In the genomic region with DNA sequence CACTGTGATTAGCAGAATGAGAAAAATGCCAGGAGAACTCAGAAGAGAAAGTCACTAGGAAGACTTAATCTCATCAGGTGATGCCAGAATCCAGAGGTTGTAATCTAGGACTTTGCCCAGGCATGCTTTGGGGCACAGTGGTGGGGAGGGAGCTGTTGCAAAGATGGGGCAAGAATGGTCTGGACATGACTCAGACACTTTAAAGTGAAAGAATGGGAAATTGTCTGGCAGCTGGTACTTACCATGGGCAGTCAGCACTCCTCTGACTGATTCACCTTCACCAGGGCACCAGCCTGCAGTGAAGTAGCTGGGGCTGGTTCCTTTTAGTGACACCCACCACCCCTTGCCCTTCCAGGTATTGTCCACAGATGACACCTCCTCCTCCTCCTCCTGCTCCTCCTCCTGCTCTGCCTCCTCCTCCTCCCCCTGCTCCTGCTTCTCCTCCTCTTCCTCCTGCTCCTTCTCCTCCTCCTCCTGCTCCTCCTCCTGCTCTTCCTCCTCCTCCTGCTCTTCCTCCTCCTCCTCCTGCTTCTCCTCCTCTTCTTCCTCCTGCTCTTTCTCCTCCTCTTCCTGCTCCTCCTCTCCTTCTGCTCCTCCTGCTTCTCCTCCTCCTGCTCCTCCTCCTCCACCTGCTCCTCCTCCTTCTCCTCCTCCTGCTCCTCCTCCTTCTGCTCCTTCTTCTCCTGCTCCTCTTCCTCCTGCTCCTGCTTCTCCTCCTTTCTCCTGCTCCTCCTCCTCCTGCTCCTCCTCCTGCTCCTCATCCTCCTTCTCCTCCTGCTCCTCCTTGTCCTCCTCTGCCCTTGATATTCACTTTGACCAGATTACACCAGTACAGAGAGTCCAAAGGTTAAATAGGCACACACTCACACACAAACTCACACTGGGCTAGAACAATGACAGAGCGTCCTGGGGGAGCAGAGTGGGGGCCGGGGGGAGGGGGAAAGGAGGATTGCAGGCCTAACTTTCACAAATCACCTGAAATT, we compare ENCODE assay signal across 1 cellular context.
TF ChIP-seq lines count a peak whose summit lies in the region.

A gene (minus strand): TSS at position 379 of the 983 bp plus-strand sequence. CDS start 8,739 bp downstream, outside the sequence.

TF ChIP-seq in HEK293, 187 proteins besides CTCF, POLR2A, EP300 and RAD21 (continued from another document and continues in another):
- TF ChIP-seq, protein P1, sequence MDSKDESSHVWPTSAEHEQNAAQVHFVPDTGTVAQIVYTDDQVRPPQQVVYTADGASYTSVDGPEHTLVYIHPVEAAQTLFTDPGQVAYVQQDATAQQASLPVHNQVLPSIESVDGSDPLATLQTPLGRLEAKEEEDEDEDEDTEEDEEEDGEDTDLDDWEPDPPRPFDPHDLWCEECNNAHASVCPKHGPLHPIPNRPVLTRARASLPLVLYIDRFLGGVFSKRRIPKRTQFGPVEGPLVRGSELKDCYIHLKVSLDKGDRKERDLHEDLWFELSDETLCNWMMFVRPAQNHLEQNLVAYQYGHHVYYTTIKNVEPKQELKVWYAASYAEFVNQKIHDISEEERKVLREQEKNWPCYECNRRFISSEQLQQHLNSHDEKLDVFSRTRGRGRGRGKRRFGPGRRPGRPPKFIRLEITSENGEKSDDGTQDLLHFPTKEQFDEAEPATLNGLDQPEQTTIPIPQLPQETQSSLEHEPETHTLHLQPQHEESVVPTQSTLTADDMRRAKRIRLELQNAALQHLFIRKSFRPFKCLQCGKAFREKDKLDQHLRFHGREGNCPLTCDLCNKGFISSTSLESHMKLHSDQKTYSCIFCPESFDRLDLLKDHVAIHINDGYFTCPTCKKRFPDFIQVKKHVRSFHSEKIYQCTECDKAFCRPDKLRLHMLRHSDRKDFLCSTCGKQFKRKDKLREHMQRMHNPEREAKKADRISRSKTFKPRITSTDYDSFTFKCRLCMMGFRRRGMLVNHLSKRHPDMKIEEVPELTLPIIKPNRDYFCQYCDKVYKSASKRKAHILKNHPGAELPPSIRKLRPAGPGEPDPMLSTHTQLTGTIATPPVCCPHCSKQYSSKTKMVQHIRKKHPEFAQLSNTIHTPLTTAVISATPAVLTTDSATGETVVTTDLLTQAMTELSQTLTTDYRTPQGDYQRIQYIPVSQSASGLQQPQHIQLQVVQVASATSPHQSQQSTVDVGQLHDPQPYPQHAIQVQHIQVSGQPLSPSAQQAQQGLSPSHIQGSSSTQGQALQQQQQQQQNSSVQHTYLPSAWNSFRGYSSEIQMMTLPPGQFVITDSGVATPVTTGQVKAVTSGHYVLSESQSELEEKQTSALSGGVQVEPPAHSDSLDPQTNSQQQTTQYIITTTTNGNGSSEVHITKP (tag by site-specific recombination; IDR thresholded peaks at IDR 0.05) = peak; percentile 59
- TF ChIP-seq RBAK (tag by site-specific recombination; IDR thresholded peaks at IDR 0.05) = no peak
- TF ChIP-seq ZNF311 (tag by site-specific recombination; IDR thresholded peaks at IDR 0.05; ENCODE audit: borderline replicate concordance) = peak; percentile 91; the same call in 1 of the 2 replicates
- TF ChIP-seq SP7 (tag by site-specific recombination; IDR thresholded peaks at IDR 0.05) = 0 out of 2 replicates have a peak, but pooled peaks have one; percentile 18
- 0 out of 2 replicates have a peak, but pooled peaks have one; percentile 36 for TF ChIP-seq IKZF3 (tag by site-specific recombination; IDR thresholded peaks at IDR 0.05)
- TF ChIP-seq EGR2 (tag by site-specific recombination; IDR thresholded peaks at IDR 0.05; ENCODE audit: low read depth) = peak; percentile 99
- 0 out of 2 replicates have a peak, but pooled peaks have one; percentile 44 for TF ChIP-seq ZNF266 (tag by site-specific recombination; IDR thresholded peaks at IDR 0.05; ENCODE audit: low read depth)
- peak; percentile 99 for TF ChIP-seq SP3 (tag by site-specific recombination; IDR thresholded peaks at IDR 0.05)
- no peak for TF ChIP-seq ZNF585B (tag by site-specific recombination; IDR thresholded peaks at IDR 0.05)
- no peak for TF ChIP-seq ZNF350 (tag by site-specific recombination; IDR thresholded peaks at IDR 0.05)
- TF ChIP-seq, protein P2, sequence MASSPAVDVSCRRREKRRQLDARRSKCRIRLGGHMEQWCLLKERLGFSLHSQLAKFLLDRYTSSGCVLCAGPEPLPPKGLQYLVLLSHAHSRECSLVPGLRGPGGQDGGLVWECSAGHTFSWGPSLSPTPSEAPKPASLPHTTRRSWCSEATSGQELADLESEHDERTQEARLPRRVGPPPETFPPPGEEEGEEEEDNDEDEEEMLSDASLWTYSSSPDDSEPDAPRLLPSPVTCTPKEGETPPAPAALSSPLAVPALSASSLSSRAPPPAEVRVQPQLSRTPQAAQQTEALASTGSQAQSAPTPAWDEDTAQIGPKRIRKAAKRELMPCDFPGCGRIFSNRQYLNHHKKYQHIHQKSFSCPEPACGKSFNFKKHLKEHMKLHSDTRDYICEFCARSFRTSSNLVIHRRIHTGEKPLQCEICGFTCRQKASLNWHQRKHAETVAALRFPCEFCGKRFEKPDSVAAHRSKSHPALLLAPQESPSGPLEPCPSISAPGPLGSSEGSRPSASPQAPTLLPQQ (tag by site-specific recombination; IDR thresholded peaks at IDR 0.05) = peak; percentile 35; the same call in 1 of the 2 replicates
- no peak for TF ChIP-seq MYNN (tag by site-specific recombination; IDR thresholded peaks at IDR 0.05; ENCODE audit: borderline replicate concordance)
- TF ChIP-seq, protein P3, sequence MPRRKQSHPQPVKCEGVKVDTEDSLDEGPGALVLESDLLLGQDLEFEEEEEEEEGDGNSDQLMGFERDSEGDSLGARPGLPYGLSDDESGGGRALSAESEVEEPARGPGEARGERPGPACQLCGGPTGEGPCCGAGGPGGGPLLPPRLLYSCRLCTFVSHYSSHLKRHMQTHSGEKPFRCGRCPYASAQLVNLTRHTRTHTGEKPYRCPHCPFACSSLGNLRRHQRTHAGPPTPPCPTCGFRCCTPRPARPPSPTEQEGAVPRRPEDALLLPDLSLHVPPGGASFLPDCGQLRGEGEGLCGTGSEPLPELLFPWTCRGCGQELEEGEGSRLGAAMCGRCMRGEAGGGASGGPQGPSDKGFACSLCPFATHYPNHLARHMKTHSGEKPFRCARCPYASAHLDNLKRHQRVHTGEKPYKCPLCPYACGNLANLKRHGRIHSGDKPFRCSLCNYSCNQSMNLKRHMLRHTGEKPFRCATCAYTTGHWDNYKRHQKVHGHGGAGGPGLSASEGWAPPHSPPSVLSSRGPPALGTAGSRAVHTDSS (tag by site-specific recombination; IDR thresholded peaks at IDR 0.05) = peak; percentile 90
- 0 out of 2 replicates have a peak, but pooled peaks have one; percentile 45 for TF ChIP-seq ZBTB7A (tag by site-specific recombination; IDR thresholded peaks at IDR 0.05; ENCODE audit: low read depth)
- TF ChIP-seq GFI1B (tag by site-specific recombination; IDR thresholded peaks at IDR 0.05) = no peak
- no peak for TF ChIP-seq ZNF274 (IDR thresholded peaks at IDR 0.05; ENCODE audit: low read length)
- peak; percentile 18; the same call in 1 of the 2 replicates for TF ChIP-seq ZNF274 (tag by site-specific recombination; IDR thresholded peaks at IDR 0.05; ENCODE audit: borderline replicate concordance)
- no peak for TF ChIP-seq TRIM28 (IDR thresholded peaks at IDR 0.05; ENCODE audit: borderline replicate concordance, low read length)
- TF ChIP-seq YY2 (tag by site-specific recombination; IDR thresholded peaks at IDR 0.05) = no peak
- no peak for TF ChIP-seq ZNF302 (tag by site-specific recombination; IDR thresholded peaks at IDR 0.05; ENCODE audit: low read depth)
- no peak for TF ChIP-seq HOXA7 (CRISPR knock-in tag; IDR thresholded peaks at IDR 0.05; ENCODE audit: borderline replicate concordance)
- no peak; the same call in 1 of the 2 replicates for TF ChIP-seq KLF9 (tag by site-specific recombination; IDR thresholded peaks at IDR 0.05; ENCODE audit: low read depth)
- TF ChIP-seq WT1 (tag by site-specific recombination; IDR thresholded peaks at IDR 0.05) = no peak; the same call in 1 of the 2 replicates
- peak; percentile 12; the same call in 1 of the 2 replicates for TF ChIP-seq ZNF138 (tag by site-specific recombination; IDR thresholded peaks at IDR 0.05; ENCODE audit: borderline replicate concordance)
- TF ChIP-seq ZNF473 (tag by site-specific recombination; IDR thresholded peaks at IDR 0.05) = no peak
- no peak for TF ChIP-seq ZNF37A (tag by site-specific recombination; IDR thresholded peaks at IDR 0.05)
- TF ChIP-seq, protein P4, sequence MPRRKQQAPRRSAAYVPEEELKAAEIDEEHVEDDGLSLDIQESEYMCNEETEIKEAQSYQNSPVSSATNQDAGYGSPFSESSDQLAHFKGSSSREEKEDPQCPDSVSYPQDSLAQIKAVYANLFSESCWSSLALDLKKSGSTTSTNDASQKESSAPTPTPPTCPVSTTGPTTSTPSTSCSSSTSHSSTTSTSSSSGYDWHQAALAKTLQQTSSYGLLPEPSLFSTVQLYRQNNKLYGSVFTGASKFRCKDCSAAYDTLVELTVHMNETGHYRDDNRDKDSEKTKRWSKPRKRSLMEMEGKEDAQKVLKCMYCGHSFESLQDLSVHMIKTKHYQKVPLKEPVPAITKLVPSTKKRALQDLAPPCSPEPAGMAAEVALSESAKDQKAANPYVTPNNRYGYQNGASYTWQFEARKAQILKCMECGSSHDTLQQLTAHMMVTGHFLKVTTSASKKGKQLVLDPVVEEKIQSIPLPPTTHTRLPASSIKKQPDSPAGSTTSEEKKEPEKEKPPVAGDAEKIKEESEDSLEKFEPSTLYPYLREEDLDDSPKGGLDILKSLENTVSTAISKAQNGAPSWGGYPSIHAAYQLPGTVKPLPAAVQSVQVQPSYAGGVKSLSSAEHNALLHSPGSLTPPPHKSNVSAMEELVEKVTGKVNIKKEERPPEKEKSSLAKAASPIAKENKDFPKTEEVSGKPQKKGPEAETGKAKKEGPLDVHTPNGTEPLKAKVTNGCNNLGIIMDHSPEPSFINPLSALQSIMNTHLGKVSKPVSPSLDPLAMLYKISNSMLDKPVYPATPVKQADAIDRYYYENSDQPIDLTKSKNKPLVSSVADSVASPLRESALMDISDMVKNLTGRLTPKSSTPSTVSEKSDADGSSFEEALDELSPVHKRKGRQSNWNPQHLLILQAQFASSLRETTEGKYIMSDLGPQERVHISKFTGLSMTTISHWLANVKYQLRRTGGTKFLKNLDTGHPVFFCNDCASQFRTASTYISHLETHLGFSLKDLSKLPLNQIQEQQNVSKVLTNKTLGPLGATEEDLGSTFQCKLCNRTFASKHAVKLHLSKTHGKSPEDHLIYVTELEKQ (tag by site-specific recombination; IDR thresholded peaks at IDR 0.05; ENCODE audit: borderline replicate concordance) = no peak
- TF ChIP-seq, protein P5, sequence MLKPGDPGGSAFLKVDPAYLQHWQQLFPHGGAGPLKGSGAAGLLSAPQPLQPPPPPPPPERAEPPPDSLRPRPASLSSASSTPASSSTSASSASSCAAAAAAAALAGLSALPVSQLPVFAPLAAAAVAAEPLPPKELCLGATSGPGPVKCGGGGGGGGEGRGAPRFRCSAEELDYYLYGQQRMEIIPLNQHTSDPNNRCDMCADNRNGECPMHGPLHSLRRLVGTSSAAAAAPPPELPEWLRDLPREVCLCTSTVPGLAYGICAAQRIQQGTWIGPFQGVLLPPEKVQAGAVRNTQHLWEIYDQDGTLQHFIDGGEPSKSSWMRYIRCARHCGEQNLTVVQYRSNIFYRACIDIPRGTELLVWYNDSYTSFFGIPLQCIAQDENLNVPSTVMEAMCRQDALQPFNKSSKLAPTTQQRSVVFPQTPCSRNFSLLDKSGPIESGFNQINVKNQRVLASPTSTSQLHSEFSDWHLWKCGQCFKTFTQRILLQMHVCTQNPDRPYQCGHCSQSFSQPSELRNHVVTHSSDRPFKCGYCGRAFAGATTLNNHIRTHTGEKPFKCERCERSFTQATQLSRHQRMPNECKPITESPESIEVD (tag by site-specific recombination; IDR thresholded peaks at IDR 0.05) = no peak
- no peak for TF ChIP-seq ZFP3 (tag by site-specific recombination; IDR thresholded peaks at IDR 0.05; ENCODE audit: low read depth)
- TF ChIP-seq ZNF202 (tag by site-specific recombination; IDR thresholded peaks at IDR 0.05; ENCODE audit: borderline replicate concordance) = no peak
- TF ChIP-seq ZNF548 (tag by site-specific recombination; IDR thresholded peaks at IDR 0.05) = no peak
- TF ChIP-seq ZNF677 (tag by site-specific recombination; IDR thresholded peaks at IDR 0.05) = no peak
- TF ChIP-seq ZBTB48 (tag by site-specific recombination; IDR thresholded peaks at IDR 0.05) = peak; percentile 55; the same call in 1 of the 2 replicates
- peak; percentile 91; the same call in 1 of the 2 replicates for TF ChIP-seq ZNF114 (tag by site-specific recombination; IDR thresholded peaks at IDR 0.05)
- no peak for TF ChIP-seq ZNF24 (tag by site-specific recombination; IDR thresholded peaks at IDR 0.05)
- TF ChIP-seq, protein P6, sequence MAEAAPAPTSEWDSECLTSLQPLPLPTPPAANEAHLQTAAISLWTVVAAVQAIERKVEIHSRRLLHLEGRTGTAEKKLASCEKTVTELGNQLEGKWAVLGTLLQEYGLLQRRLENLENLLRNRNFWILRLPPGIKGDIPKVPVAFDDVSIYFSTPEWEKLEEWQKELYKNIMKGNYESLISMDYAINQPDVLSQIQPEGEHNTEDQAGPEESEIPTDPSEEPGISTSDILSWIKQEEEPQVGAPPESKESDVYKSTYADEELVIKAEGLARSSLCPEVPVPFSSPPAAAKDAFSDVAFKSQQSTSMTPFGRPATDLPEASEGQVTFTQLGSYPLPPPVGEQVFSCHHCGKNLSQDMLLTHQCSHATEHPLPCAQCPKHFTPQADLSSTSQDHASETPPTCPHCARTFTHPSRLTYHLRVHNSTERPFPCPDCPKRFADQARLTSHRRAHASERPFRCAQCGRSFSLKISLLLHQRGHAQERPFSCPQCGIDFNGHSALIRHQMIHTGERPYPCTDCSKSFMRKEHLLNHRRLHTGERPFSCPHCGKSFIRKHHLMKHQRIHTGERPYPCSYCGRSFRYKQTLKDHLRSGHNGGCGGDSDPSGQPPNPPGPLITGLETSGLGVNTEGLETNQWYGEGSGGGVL (tag by site-specific recombination; IDR thresholded peaks at IDR 0.05) = peak; percentile 92
- TF ChIP-seq ZNF555 (tag by site-specific recombination; conservative IDR thresholded peaks at IDR 0.05) = no peak
- 0 out of 2 replicates have a peak, but pooled peaks have one; percentile 47 for TF ChIP-seq ZNF792 (tag by site-specific recombination; IDR thresholded peaks at IDR 0.05)
- TF ChIP-seq ZNF366 (tag by site-specific recombination; conservative IDR thresholded peaks at IDR 0.05) = peak; percentile 72
- no peak for TF ChIP-seq ZNF626 (tag by site-specific recombination; IDR thresholded peaks at IDR 0.05)
- TF ChIP-seq ZNF391 (tag by site-specific recombination; IDR thresholded peaks at IDR 0.05; ENCODE audit: borderline replicate concordance, low read depth) = no peak
- TF ChIP-seq, protein P7, sequence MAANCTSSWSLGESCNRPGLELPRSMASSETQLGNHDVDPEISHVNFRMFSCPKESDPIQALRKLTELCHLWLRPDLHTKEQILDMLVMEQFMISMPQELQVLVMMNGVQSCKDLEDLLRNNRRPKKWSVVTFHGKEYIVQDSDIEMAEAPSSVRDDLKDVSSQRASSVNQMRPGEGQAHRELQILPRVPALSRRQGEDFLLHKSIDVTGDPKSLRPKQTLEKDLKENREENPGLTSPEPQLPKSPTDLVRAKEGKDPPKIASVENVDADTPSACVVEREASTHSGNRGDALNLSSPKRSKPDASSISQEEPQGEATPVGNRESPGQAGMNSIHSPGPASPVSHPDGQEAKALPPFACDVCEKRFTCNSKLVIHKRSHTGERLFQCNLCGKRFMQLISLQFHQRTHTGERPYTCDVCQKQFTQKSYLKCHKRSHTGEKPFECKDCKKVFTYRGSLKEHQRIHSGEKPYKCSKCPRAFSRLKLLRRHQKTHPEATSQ (tag by site-specific recombination; IDR thresholded peaks at IDR 0.05) = no peak
